Comparison of ENCODE assay signal across 1 cellular context in genomic region chr14:77067632-77068514, GRCh38.
A peak's percentile ranks its signal among the peaks of the same experiment; 100 is the strongest.
TF ChIP-seq lines count a peak whose summit lies in the region.

No MANE protein-coding gene starts in this region.

TF ChIP-seq in GM12878, 131 proteins besides CTCF, POLR2A, EP300 and RAD21 (continued from another document):
- TF ChIP-seq HSF1 (IDR thresholded peaks at IDR 0.05; ENCODE audit: low read depth, low read length): 0 out of 2 replicates have a peak, but pooled peaks have one; percentile 44
- TF ChIP-seq, protein P1, sequence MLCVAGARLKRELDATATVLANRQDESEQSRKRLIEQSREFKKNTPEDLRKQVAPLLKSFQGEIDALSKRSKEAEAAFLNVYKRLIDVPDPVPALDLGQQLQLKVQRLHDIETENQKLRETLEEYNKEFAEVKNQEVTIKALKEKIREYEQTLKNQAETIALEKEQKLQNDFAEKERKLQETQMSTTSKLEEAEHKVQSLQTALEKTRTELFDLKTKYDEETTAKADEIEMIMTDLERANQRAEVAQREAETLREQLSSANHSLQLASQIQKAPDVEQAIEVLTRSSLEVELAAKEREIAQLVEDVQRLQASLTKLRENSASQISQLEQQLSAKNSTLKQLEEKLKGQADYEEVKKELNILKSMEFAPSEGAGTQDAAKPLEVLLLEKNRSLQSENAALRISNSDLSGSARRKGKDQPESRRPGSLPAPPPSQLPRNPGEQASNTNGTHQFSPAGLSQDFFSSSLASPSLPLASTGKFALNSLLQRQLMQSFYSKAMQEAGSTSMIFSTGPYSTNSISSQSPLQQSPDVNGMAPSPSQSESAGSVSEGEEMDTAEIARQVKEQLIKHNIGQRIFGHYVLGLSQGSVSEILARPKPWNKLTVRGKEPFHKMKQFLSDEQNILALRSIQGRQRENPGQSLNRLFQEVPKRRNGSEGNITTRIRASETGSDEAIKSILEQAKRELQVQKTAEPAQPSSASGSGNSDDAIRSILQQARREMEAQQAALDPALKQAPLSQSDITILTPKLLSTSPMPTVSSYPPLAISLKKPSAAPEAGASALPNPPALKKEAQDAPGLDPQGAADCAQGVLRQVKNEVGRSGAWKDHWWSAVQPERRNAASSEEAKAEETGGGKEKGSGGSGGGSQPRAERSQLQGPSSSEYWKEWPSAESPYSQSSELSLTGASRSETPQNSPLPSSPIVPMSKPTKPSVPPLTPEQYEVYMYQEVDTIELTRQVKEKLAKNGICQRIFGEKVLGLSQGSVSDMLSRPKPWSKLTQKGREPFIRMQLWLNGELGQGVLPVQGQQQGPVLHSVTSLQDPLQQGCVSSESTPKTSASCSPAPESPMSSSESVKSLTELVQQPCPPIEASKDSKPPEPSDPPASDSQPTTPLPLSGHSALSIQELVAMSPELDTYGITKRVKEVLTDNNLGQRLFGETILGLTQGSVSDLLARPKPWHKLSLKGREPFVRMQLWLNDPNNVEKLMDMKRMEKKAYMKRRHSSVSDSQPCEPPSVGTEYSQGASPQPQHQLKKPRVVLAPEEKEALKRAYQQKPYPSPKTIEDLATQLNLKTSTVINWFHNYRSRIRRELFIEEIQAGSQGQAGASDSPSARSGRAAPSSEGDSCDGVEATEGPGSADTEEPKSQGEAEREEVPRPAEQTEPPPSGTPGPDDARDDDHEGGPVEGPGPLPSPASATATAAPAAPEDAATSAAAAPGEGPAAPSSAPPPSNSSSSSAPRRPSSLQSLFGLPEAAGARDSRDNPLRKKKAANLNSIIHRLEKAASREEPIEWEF (IDR thresholded peaks at IDR 0.05; ENCODE audit: insufficient replicate concordance, low read depth, low read length): no peak
- no peak for TF ChIP-seq MTA3 (IDR thresholded peaks at IDR 0.05; ENCODE audit: borderline replicate concordance, low read length)
- peak; percentile 58; the same call in 1 of the 2 replicates for TF ChIP-seq YY1 (IDR thresholded peaks at IDR 0.05; ENCODE audit: low read depth, low read length)
- no peak for TF ChIP-seq ELK1 (IDR thresholded peaks at IDR 0.05; ENCODE audit: low read depth, low read length)
- no peak for TF ChIP-seq SREBF1 (IDR thresholded peaks at IDR 0.05; ENCODE audit: low read length)
- TF ChIP-seq STAT1 (conservative IDR thresholded peaks at IDR 0.05): no peak
- no peak for TF ChIP-seq HCFC1 (IDR thresholded peaks at IDR 0.05; ENCODE audit: low read length)
- TF ChIP-seq RUNX3 (IDR thresholded peaks at IDR 0.05; ENCODE audit: low read length): peak; percentile 40; the same call in 1 of the 2 replicates
- TF ChIP-seq EGR1 (IDR thresholded peaks at IDR 0.05; ENCODE audit: borderline replicate concordance in 1 of 2, low read depth in 2 of 2, low read length in 2 of 2): no peak
- TF ChIP-seq SMC3 (IDR thresholded peaks at IDR 0.05; ENCODE audit: borderline replicate concordance, low read length): peak; percentile 99
- no peak for TF ChIP-seq POU2F2 (IDR thresholded peaks at IDR 0.05; ENCODE audit: borderline replicate concordance, low read depth, low read length)
- TF ChIP-seq SKIL (IDR thresholded peaks at IDR 0.05; ENCODE audit: low read depth, poor library complexity, severe bottlenecking): no peak
- peak; percentile 91; the same call in 1 of the 2 replicates for TF ChIP-seq RB1 (IDR thresholded peaks at IDR 0.05; ENCODE audit: borderline replicate concordance)
- TF ChIP-seq CHD2 (IDR thresholded peaks at IDR 0.05; ENCODE audit: borderline replicate concordance, low read depth, low read length): 0 out of 2 replicates have a peak, but pooled peaks have one; percentile 23
